ENCODE assay signal across 18 cellular contexts in genomic region chr5:158483202-158483870, GRCh38.
A peak's percentile ranks its signal among the peaks of the same experiment; 100 is the strongest.
DNase-seq lines count a peak whose midpoint lies in the region; ATAC-seq and TF ChIP-seq lines count a peak whose summit lies in the region.
"Had no signal": no experiment of that assay in that cellular context is flagged by ENCODE, and none has a peak within 500 bp of the region (broad histone marks: within the 10 kb centered on the region; RNA-seq: fewer than 3 reads in every experiment).

No MANE protein-coding gene starts in this region.

- no peak overlapping the region for H2BK5ac ChIP-seq in neuronal stem cell (ENCODE audit: low read length)

- H3K27ac ChIP-seq in heart left ventricle (peak overlapping the region; percentile 51 to 85 (median 67)), neuronal stem cell (replicated peaks; ENCODE audit: low read length) (peak overlapping the region; percentile 39), uterus (peak overlapping the region; percentile 40 to 64)
- H3K27ac ChIP-seq: A549 had no signal

- intact Hi-C loops in heart left ventricle (cut with DNase I): loop anchor here in 1 of 10 donors (10.0 kb wide), 1 partner anchor 309 kb away; no protein-coding TSS in a partner anchor
- intact Hi-C loops in left cardiac atrium (cut with DNase I): no loop called here
- intact Hi-C loops in left ventricle myocardium superior (cut with micrococcal nuclease): no loop called here
- intact Hi-C loops in uterus (cut with DNase I; ENCODE audit: low total_unique reads): no loop called here

- H3K4me2 ChIP-seq in neuronal stem cell (ENCODE audit: insufficient read depth, low read length, poor library complexity, severe bottlenecking): no peak overlapping the region
- H3K4me2 ChIP-seq: A549 had no signal

- no peak for TF ChIP-seq CTCF in heart left ventricle (IDR thresholded peaks at IDR 0.05)
- TF ChIP-seq CTCF in uterus (IDR thresholded peaks at IDR 0.05): no peak

- TF ChIP-seq POLR2A in heart left ventricle (IDR thresholded peaks at IDR 0.05) (no peak), uterus (IDR thresholded peaks at IDR 0.05) (no peak)

- no peak overlapping the region for H3K23ac ChIP-seq in neuronal stem cell (ENCODE audit: low read depth, low read length, poor library complexity)

- no peak overlapping the region for H4K91ac ChIP-seq in neuronal stem cell (ENCODE audit: low read depth, low read length, poor library complexity)

- H3K9me3 ChIP-seq in heart left ventricle: no peaks in the 10 kb centered on the region
- H3K9me3 ChIP-seq in neuronal stem cell (replicated peaks in 1 of 2; ENCODE audit: control insufficient read depth in 2 of 2, insufficient read depth in 1 of 2, low read depth in 1 of 2, low read length in 2 of 2): no peaks in the 10 kb centered on the region
- no peaks in the 10 kb centered on the region for H3K9me3 ChIP-seq in uterus
- H3K9me3 ChIP-seq: A549 had no signal

- H3K4me1 ChIP-seq in heart left ventricle (peaks cover 0 to 61% (median 27%) of the 10 kb centered on the region in 12 donors), neuronal stem cell (ENCODE audit: control insufficient read depth in 2 of 2, insufficient read depth in 1 of 2, low read depth in 1 of 2, low read length in 2 of 2) (peaks cover 3 to 14% of the 10 kb centered on the region in 2 donors), uterus (peaks cover 0 to 15% of the 10 kb centered on the region in 2 donors)
- H3K4me1 ChIP-seq: A549 had no signal

- H2AK5ac ChIP-seq in neuronal stem cell (ENCODE audit: low read depth, low read length): no peak overlapping the region

- H2BK12ac ChIP-seq in neuronal stem cell (ENCODE audit: low read length): no peak overlapping the region

- no peak overlapping the region for H2BK15ac ChIP-seq in neuronal stem cell (ENCODE audit: low read length)

- DNase-seq in heart left ventricle: no peak
- DNase-seq in left cardiac atrium: no peak
- DNase-seq in left ventricle myocardium superior: no peak
- DNase-seq in neuronal stem cell (ENCODE audit: low spot score): peak; percentile 8
- DNase-seq in uterus: no peak
- DNase-seq in middle frontal gyrus (ENCODE audit: extremely low spot score, low spot score): no peak
- no peak for DNase-seq in Ammon's horn (ENCODE audit: low spot score)
- no peak for DNase-seq in hypothalamus (lab: John Stamatoyannopoulos, UW)
- DNase-seq: activated CD4-positive, alpha-beta T cell treated with anti-CD3 and anti-CD28 coated beads for 48 hours; DMS153; HCEC 1CT; NCI-H146; NCI-H69; SHP77 treated with DMSO at 0.1 percent for 48 hours; stimulated activated CD4-positive, alpha-beta T cell treated with anti-CD3 and anti-CD28 coated beads, Interleukin-2, amount 100 ng/mL, for 24 hours; stimulated activated naive CD4-positive, alpha-beta T cell treated with Interleukin-2 at 50 U/mL for 16 hours; T-cell had no signal

- H2BK120ac ChIP-seq in neuronal stem cell (ENCODE audit: low read depth, low read length): no peak overlapping the region

- H3K36me3 ChIP-seq in heart left ventricle (no peaks in the 10 kb centered on the region), neuronal stem cell (replicated peaks in 1 of 2; ENCODE audit: control insufficient read depth in 2 of 2, insufficient read depth in 2 of 2, low read length in 2 of 2) (no peaks in the 10 kb centered on the region), uterus (no peaks in the 10 kb centered on the region)

- ATAC-seq in heart left ventricle (peak in 2 of 4 donors; percentile 36 to 38), left cardiac atrium (no peak), left ventricle myocardium superior (peak; percentile 19)
- ATAC-seq: A549, T-cell had no signal

- no peak overlapping the region for H3K14ac ChIP-seq in neuronal stem cell (ENCODE audit: low read length)

- no peak overlapping the region for H3K18ac ChIP-seq in neuronal stem cell (ENCODE audit: low read length)

- H3K4me3 ChIP-seq in heart left ventricle (no peak overlapping the region), neuronal stem cell (ENCODE audit: low read length in 2 of 2) (no peak overlapping the region), uterus (no peak overlapping the region)
- H3K4me3 ChIP-seq: A549 had no signal

- H4K8ac ChIP-seq in neuronal stem cell (ENCODE audit: low read depth, low read length): no peak overlapping the region

- no peak overlapping the region for H3K4ac ChIP-seq in neuronal stem cell (ENCODE audit: low read length)

- no peaks in the 10 kb centered on the region for H3K79me1 ChIP-seq in neuronal stem cell (ENCODE audit: low read depth, low read length)

- H3K27me3 ChIP-seq in heart left ventricle (no peaks in the 10 kb centered on the region), neuronal stem cell (ENCODE audit: control insufficient read depth in 3 of 3, insufficient read depth in 3 of 3, low read depth in 1 of 3, low read length in 3 of 3) (no peaks in the 10 kb centered on the region), uterus (no peaks in the 10 kb centered on the region)

- H3K9ac ChIP-seq in neuronal stem cell (ENCODE audit: low read depth, low read length, poor library complexity): no peak overlapping the region

- H2AFZ ChIP-seq in neuronal stem cell (ENCODE audit: low read length): no peak overlapping the region

- WGBS in heart left ventricle, 4 donors: 46 to 58% (median 49%) methylated on average over 8 of the region's 8 CpGs
- no CpG with 5 or more reads among the region's 8 CpGs for WGBS in neuronal stem cell (ENCODE audit: extremely low coverage in 2 of 2, insufficient read length in 2 of 2, insufficient replicate concordance in 1 of 2), 2 donors
